In genomic region chr1:179788259-179788658, GRCh38 we compare ENCODE assay signal across 20 cellular contexts.
"Had no signal": no experiment of that assay in that cellular context is flagged by ENCODE, and none has a peak within 500 bp of the region (broad histone marks: within the 10 kb centered on the region; RNA-seq: fewer than 3 reads in every experiment).

No MANE protein-coding gene starts in this region.

- H3K27ac Mint-ChIP-seq: activated naive CD4-positive, alpha-beta T cell treated with anti-CD3 and anti-CD28 coated beads, Interleukin-2, amount 50 U/mL, for 72 hours; activated T-helper 17 cell treated with anti-CD3 and anti-CD28 coated beads, Interleukin-2, amount 50 U/mL, for 72 hours; naive B cell; stimulated activated naive B cell treated with anti-CD40 and anti-IgM and Interleukin-4, amounts not matched to agents 10 μg/mL and 1 μg/mL and 100 μg/mL, for 72 hours had no signal

- DNase-seq: activated CD4-positive, alpha-beta T cell treated with anti-CD3 and anti-CD28 coated beads for 1 hour; activated T-cell treated with anti-CD3 and anti-CD28 coated beads, Interleukin-2, amount 50 U/mL, for 1 hour; aorta; caudate nucleus; dermis blood vessel endothelial cell; effector CD8-positive, alpha-beta T cell; foreskin keratinocyte; kidney; lower lobe of right lung; naive B cell; retina; stimulated activated CD4-positive, alpha-beta T cell treated with anti-CD3 and anti-CD28 coated beads, Interleukin-15, amount 100 ng/mL, for 24 hours; stimulated activated CD8-positive, alpha-beta memory T cell treated with anti-CD3 and anti-CD28 coated beads, Interleukin-4, amount 100 ng/mL, for 48 hours; stimulated activated naive B cell treated with anti-CD40 and anti-IgM and Interleukin-4, amounts not matched to agents 10 μg/mL and 1 μg/mL and 100 μg/mL, for 72 hours; transverse colon; WERI-Rb-1 had no signal

- H3K36me3 Mint-ChIP-seq: activated naive CD4-positive, alpha-beta T cell treated with anti-CD3 and anti-CD28 coated beads, Interleukin-2, amount 50 U/mL, for 72 hours; brain; naive B cell; stimulated activated naive B cell treated with anti-CD40 and anti-IgM and Interleukin-4, amounts not matched to agents 10 μg/mL and 1 μg/mL and 100 μg/mL, for 72 hours had no signal

- H3K4me3 Mint-ChIP-seq: activated T-helper 17 cell treated with anti-CD3 and anti-CD28 coated beads, Interleukin-2, amount 50 U/mL, for 72 hours; brain; naive B cell; stimulated activated naive B cell treated with anti-CD40 and anti-IgM and Interleukin-4, amounts not matched to agents 10 μg/mL and 1 μg/mL and 100 μg/mL, for 72 hours had no signal

- H3K27me3 Mint-ChIP-seq: activated T-helper 17 cell treated with anti-CD3 and anti-CD28 coated beads, Interleukin-2, amount 50 U/mL, for 72 hours; brain had no signal

- ATAC-seq: activated naive CD4-positive, alpha-beta T cell treated with anti-CD3 and anti-CD28 coated beads, Interleukin-2, amount 50 U/mL, for 72 hours; activated T-helper 17 cell treated with anti-CD3 and anti-CD28 coated beads, Interleukin-2, amount 50 U/mL, for 72 hours; foreskin keratinocyte; left lobe of liver; lower lobe of right lung; stimulated activated naive B cell treated with anti-CD40 and anti-IgM and Interleukin-4, amounts not matched to agents 10 μg/mL and 1 μg/mL and 100 μg/mL, for 72 hours had no signal

- H3K4me1 Mint-ChIP-seq: activated T-helper 17 cell treated with anti-CD3 and anti-CD28 coated beads, Interleukin-2, amount 50 U/mL, for 72 hours; naive B cell had no signal

- H3K9me3 Mint-ChIP-seq: activated naive CD4-positive, alpha-beta T cell treated with anti-CD3 and anti-CD28 coated beads, Interleukin-2, amount 50 U/mL, for 72 hours; activated T-helper 17 cell treated with anti-CD3 and anti-CD28 coated beads, Interleukin-2, amount 50 U/mL, for 72 hours; brain; naive B cell; stimulated activated naive B cell treated with anti-CD40 and anti-IgM and Interleukin-4, amounts not matched to agents 10 μg/mL and 1 μg/mL and 100 μg/mL, for 72 hours had no signal
